12 cellular contexts compared by ENCODE assay signal in genomic region chr2:201448067-201448466, GRCh38. TPM values are rescaled to one million over a fixed set of nuclear protein-coding genes. Genes with fewer than 3 reads are reported as not detected.
DNase-seq lines count a peak whose midpoint lies in the region; ATAC-seq and TF ChIP-seq lines count a peak whose summit lies in the region.
"Had no signal": no experiment of that assay in that cellular context is flagged by ENCODE, and none has a peak within 500 bp of the region (broad histone marks: within the 10 kb centered on the region; RNA-seq: fewer than 3 reads in every experiment).

No MANE protein-coding gene starts in this region.

- H3K36me3 ChIP-seq in hepatocyte (replicated peaks; ENCODE audit: insufficient read depth, low read depth) (no peaks in the 10 kb centered on the region), transverse colon (no peaks in the 10 kb centered on the region)

- no peak for ATAC-seq in activated CD8-positive, alpha-beta T cell treated with anti-CD3 and anti-CD28 coated beads for 36 hours
- no peak for ATAC-seq in GM21737 (IDR thresholded peaks at IDR 0.05; ENCODE audit: unreplicated experiment)

- no peaks in the 10 kb centered on the region for H4K20me1 ChIP-seq in hepatocyte (ENCODE audit: insufficient read depth, poor library complexity, severe bottlenecking)

- H3K4me2 ChIP-seq in hepatocyte: peak overlapping the region; percentile 38
- H3K4me2 ChIP-seq: SK-N-SH had no signal

- CTCF ChIA-PET in activated CD8-positive, alpha-beta T cell treated with anti-CD3 and anti-CD28 coated beads for 36 hours (lab: Charles Lee): interaction anchor here (0.6 to 2.7 kb wide), 4 partner anchors 10 to 216 kb away, joined by 3 to 9 read pairs (median 6); partner anchors contain the start of gene TMEM237

- peaks cover 39% of the 10 kb centered on the region for H3K4me1 ChIP-seq in hepatocyte (ENCODE audit: insufficient read depth)
- H3K4me1 ChIP-seq in transverse colon: peaks cover 21 to 73% (median 37%) of the 10 kb centered on the region in 4 donors

- DNase-seq in stimulated activated CD4-positive, alpha-beta T cell treated with anti-CD3 and anti-CD28 coated beads, Interleukin-1b, Interleukin-23, amount 100 ng/mL, for 48 hours: peak; percentile 17
- DNase-seq in stimulated activated CD4-positive, alpha-beta T cell treated with anti-CD3 and anti-CD28 coated beads, Interleukin-4, amount 100 ng/mL, for 1 hour: no peak
- peak; percentile 42 for DNase-seq in activated CD8-positive, alpha-beta T cell treated with anti-CD3 and anti-CD28 coated beads for 36 hours
- DNase-seq in hepatocyte (ENCODE audit: low spot score) (no peak), transverse colon (no peak), middle frontal gyrus (ENCODE audit: extremely low spot score, low spot score) (no peak), NCI-H1694 (lab: John Stamatoyannopoulos, UW) (no peak)
- DNase-seq: IMR-90, MV-4-11, SK-N-SH had no signal

- no peaks in the 10 kb centered on the region for H3K27me3 Mint-ChIP-seq in activated CD8-positive, alpha-beta T cell treated with anti-CD3 and anti-CD28 coated beads for 36 hours

- H3K4me3 Mint-ChIP-seq in activated CD8-positive, alpha-beta T cell treated with anti-CD3 and anti-CD28 coated beads for 36 hours: peak overlapping the region; percentile 20

- POLR2A ChIA-PET in activated CD8-positive, alpha-beta T cell treated with anti-CD3 and anti-CD28 coated beads for 36 hours (lab: Charles Lee): interaction anchor here (0.9 to 2.1 kb wide), 3 partner anchors 17 to 214 kb away, joined by 3 to 5 read pairs (median 4); no protein-coding TSS in a partner anchor

- peak overlapping the region; percentile 83 for H3K27ac Mint-ChIP-seq in activated CD8-positive, alpha-beta T cell treated with anti-CD3 and anti-CD28 coated beads for 36 hours

- in situ Hi-C loops in transverse colon (cut with MboI; ENCODE audit: low pct_ligation_motif_present in 1 of 4, low pct_unique_long_range_greater_than_20kb in 1 of 4, low sequenced_read_pairs in 3 of 4): no loop called here

- no peak for TF ChIP-seq CTCF in activated CD8-positive, alpha-beta T cell treated with anti-CD3 and anti-CD28 coated beads for 36 hours (IDR thresholded peaks at IDR 0.05)
- no peak for TF ChIP-seq CTCF in hepatocyte (IDR thresholded peaks at IDR 0.05; ENCODE audit: poor library complexity)
- TF ChIP-seq CTCF in transverse colon (IDR thresholded peaks at IDR 0.05): no peak

- H3K79me2 ChIP-seq in hepatocyte: peaks cover 72% of the 10 kb centered on the region

- intact Hi-C loops in activated CD8-positive, alpha-beta T cell treated with anti-CD3 and anti-CD28 coated beads for 36 hours (cut with micrococcal nuclease): no loop called here
- intact Hi-C loops in transverse colon (cut with DNase I; ENCODE audit: low total_unique reads): no loop called here

- no peaks in the 10 kb centered on the region for H3K9me3 Mint-ChIP-seq in activated CD8-positive, alpha-beta T cell treated with anti-CD3 and anti-CD28 coated beads for 36 hours

- no peaks in the 10 kb centered on the region for H3K27me3 ChIP-seq in hepatocyte
- H3K27me3 ChIP-seq in transverse colon: no peaks in the 10 kb centered on the region

- TF ChIP-seq POLR2A in transverse colon (IDR thresholded peaks at IDR 0.05): no peak

- H3K36me3 Mint-ChIP-seq in activated CD8-positive, alpha-beta T cell treated with anti-CD3 and anti-CD28 coated beads for 36 hours (ENCODE audit: low read depth): peaks cover 7% of the 10 kb centered on the region

- H3K9me2 ChIP-seq in hepatocyte (replicated peaks; ENCODE audit: insufficient read depth): no peaks in the 10 kb centered on the region
- H3K9me2 ChIP-seq: SK-N-SH had no signal

- H3K4me1 Mint-ChIP-seq in activated CD8-positive, alpha-beta T cell treated with anti-CD3 and anti-CD28 coated beads for 36 hours (ENCODE audit: low read depth): peaks cover 48% of the 10 kb centered on the region

- H3K27ac ChIP-seq in hepatocyte (peak overlapping the region; percentile 60), transverse colon (peak overlapping the region; percentile 68 to 95 (median 84))
- H3K27ac ChIP-seq: PC-9 had no signal

- H3K4me3 ChIP-seq in hepatocyte: no peak overlapping the region
- peak overlapping the region in 1 of 4 donors; percentile 9 for H3K4me3 ChIP-seq in transverse colon
- H3K4me3 ChIP-seq: PC-9 had no signal

- no peak overlapping the region for H2AFZ ChIP-seq in hepatocyte
- H2AFZ ChIP-seq: PC-9 had no signal

- 74% methylated on average over 1 of the region's 1 CpG for WGBS in hepatocyte (ENCODE audit: low lambda C conversion rate, missing lambda C conversion rate)
- 38% methylated on average over 1 of the region's 1 CpG; no CpG with 5 or more reads in 1 of the 2 donors for WGBS in transverse colon (ENCODE audit: low coverage in 1 of 2), 2 donors

- H3K9me3 ChIP-seq in hepatocyte (ENCODE audit: low read depth) (no peaks in the 10 kb centered on the region), transverse colon (no peaks in the 10 kb centered on the region)
- H3K9me3 ChIP-seq: SK-N-SH had no signal

- TF ChIP-seq EP300 in transverse colon (IDR thresholded peaks at IDR 0.05; ENCODE audit: low read depth): no peak

RNA-seq across cellular contexts. Expression of gene TRAK2, which starts 3.2 kb away (rescaled TPM):
- 10 to 100 TPM; 19.8 to 22.8 TPM for total RNA-seq in activated CD8-positive, alpha-beta T cell treated with anti-CD3 and anti-CD28 coated beads for 36 hours
- 26.7 and 30.0 TPM in 2 replicates for total RNA-seq in hepatocyte
- 6.8 and 9.2 TPM in 2 replicates for polyA plus RNA-seq in hepatocyte
- total RNA-seq in transverse colon: 10 to 100 TPM; 41.5 to 78.9 (median 54.5) TPM

RNA-seq across cellular contexts. Expression of gene STRADB, which starts 3.5 kb away (rescaled TPM):
- total RNA-seq in activated CD8-positive, alpha-beta T cell treated with anti-CD3 and anti-CD28 coated beads for 36 hours: 10 to 100 TPM; 25.5 to 25.9 TPM
- total RNA-seq in hepatocyte: 62.5 and 70.8 TPM in 2 replicates
- 64.8 and 68.3 TPM in 2 replicates for polyA plus RNA-seq in hepatocyte
- total RNA-seq in transverse colon: 100 to 1,000 TPM in 2 of 4 donors, 10 to 100 TPM in 2; 36.2 to 175 (median 98.5) TPM

Comparison
In these comparisons a context has a peak if more than half of its experiments do, and no peak if none do; other contexts are left out.
1. DNase-seq: peak in stimulated activated CD4-positive, alpha-beta T cell treated with anti-CD3 and anti-CD28 coated beads, Interleukin-1b, Interleukin-23, amount 100 ng/mL, for 48 hours (single experiment) and activated CD8-positive, alpha-beta T cell treated with anti-CD3 and anti-CD28 coated beads for 36 hours (single experiment); none in stimulated activated CD4-positive, alpha-beta T cell treated with anti-CD3 and anti-CD28 coated beads, Interleukin-4, amount 100 ng/mL, for 1 hour (single experiment), hepatocyte (single experiment), transverse colon (single experiment), middle frontal gyrus (single experiment) and NCI-H1694 (single experiment).